8 cellular contexts compared by ENCODE assay signal in the genomic region with DNA sequence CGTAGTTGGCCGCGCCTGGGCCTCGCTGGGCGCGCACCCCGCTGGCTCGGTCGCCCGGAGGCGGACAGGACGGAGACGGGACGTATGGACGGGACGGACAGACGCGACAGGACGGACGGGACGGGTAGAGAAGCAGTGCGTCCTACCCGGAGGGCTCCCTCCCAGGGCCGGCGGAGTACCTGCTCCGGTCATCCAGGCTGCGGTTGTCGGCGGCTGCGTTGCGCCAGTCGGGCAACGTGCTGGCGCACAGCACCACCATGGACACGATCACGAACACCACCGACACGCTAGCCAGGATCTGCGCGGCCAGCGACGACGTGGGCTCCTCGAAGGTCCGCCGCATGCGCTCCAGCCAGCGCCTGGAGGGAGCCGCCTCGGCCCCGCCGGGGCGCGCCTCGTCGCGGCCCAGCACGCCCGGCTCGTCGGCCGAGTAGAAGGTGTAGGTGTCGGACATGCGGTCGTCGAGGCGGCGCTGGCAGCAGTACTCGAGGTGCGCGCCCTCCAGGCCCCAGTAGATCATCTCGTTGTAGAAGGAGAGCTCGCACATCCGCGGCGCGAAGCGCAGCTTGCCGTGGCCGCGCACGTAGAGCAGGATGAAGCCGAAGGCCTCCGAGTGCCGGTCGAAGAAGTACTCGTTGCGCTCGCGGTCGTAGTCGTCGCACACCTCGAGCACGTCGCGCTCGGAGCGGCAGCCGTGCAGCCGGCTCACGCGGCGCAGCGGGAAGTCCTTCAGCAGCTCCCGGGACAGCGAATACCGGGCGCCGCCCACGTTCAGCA. TPM values are rescaled to one million over a fixed set of nuclear protein-coding genes. Genes with fewer than 3 reads are reported as not detected.
DNase-seq lines count a peak whose midpoint lies in the region; ATAC-seq and TF ChIP-seq lines count a peak whose summit lies in the region.

No MANE protein-coding gene starts in this region.

- H3K9me3 ChIP-seq in CD4-positive, alpha-beta T cell (ENCODE audit: control insufficient read depth, low read length): no peaks in the 10 kb centered on the region

- H3K27me3 ChIP-seq in CD4-positive, alpha-beta T cell (ENCODE audit: control insufficient read depth, insufficient read depth, low read length): peaks cover 6% of the 10 kb centered on the region

- H3K27ac ChIP-seq in CD4-positive, alpha-beta T cell (ENCODE audit: low read depth, low read length): no peak overlapping the region

- no peak overlapping the region for H3K27ac Mint-ChIP-seq in CD4-positive, alpha-beta T cell
- no peak overlapping the region for H3K27ac Mint-ChIP-seq in stimulated activated memory B cell treated with anti-CD40 and anti-IgM and Interleukin-4, amounts not matched to agents 10 μg/mL and 1 μg/mL and 100 μg/mL, for 72 hours

- H3K4me3 Mint-ChIP-seq in CD4-positive, alpha-beta T cell: peak overlapping the region; percentile 88
- H3K4me3 Mint-ChIP-seq in stimulated activated memory B cell treated with anti-CD40 and anti-IgM and Interleukin-4, amounts not matched to agents 10 μg/mL and 1 μg/mL and 100 μg/mL, for 72 hours: peak overlapping the region; percentile 38

- POLR2A ChIA-PET in CD4-positive, alpha-beta T cell (lab: Charles Lee): interaction anchor here (1.2 to 1.7 kb wide), 3 partner anchors 170 to 387 kb away, joined by 4 to 7 read pairs (median 6); no protein-coding TSS in a partner anchor

- CTCF ChIA-PET in CD4-positive, alpha-beta T cell (lab: Charles Lee): interaction anchor here (1.0 kb wide), 1 partner anchor 171 kb away, joined by 3 read pairs; no protein-coding TSS in a partner anchor

- intact Hi-C loops in CD4-positive, alpha-beta T cell (cut with DNase I, micrococcal nuclease): loop anchor here (2.0 to 10.0 kb wide), 5 partner anchors 72 to 648 kb away; a partner anchor contains a TSS

- H3K36me3 Mint-ChIP-seq in CD4-positive, alpha-beta T cell (ENCODE audit: low read depth): no peaks in the 10 kb centered on the region
- H3K36me3 Mint-ChIP-seq in stimulated activated memory B cell treated with anti-CD40 and anti-IgM and Interleukin-4, amounts not matched to agents 10 μg/mL and 1 μg/mL and 100 μg/mL, for 72 hours: no peaks in the 10 kb centered on the region

- H3K4me1 Mint-ChIP-seq in CD4-positive, alpha-beta T cell (ENCODE audit: low read depth): peaks cover 8% of the 10 kb centered on the region
- H3K4me1 Mint-ChIP-seq in stimulated activated memory B cell treated with anti-CD40 and anti-IgM and Interleukin-4, amounts not matched to agents 10 μg/mL and 1 μg/mL and 100 μg/mL, for 72 hours: peaks cover 7% of the 10 kb centered on the region

- ATAC-seq in CD4-positive, alpha-beta T cell (ENCODE audit: poor library complexity): peak; percentile 43
- ATAC-seq in stimulated activated memory B cell treated with anti-CD40 and anti-IgM and Interleukin-4, amounts not matched to agents 10 μg/mL and 1 μg/mL and 100 μg/mL, for 72 hours: no peak
- ATAC-seq in GM18907 (IDR thresholded peaks at IDR 0.05; ENCODE audit: unreplicated experiment) (no peak), GM19467 (IDR thresholded peaks at IDR 0.05; ENCODE audit: unreplicated experiment) (no peak)

- DNase-seq in CD4-positive, alpha-beta T cell: peak; percentile 13 to 57 (median 35)
- DNase-seq in NCI-H510A (lab: John Stamatoyannopoulos, UW) (peak; percentile 35), left kidney (ENCODE audit: low read depth, low spot score) (peak; percentile 80), ureter (ENCODE audit: low spot score) (no peak)
- peak; percentile 10 for DNase-seq in activated gamma-delta T cell treated with anti-CD3 and anti-CD28 coated beads, Interleukin-2, amount 50 U/mL, for 16 hours (ENCODE audit: low read depth)

- H3K9me3 Mint-ChIP-seq in CD4-positive, alpha-beta T cell: no peaks in the 10 kb centered on the region
- H3K9me3 Mint-ChIP-seq in stimulated activated memory B cell treated with anti-CD40 and anti-IgM and Interleukin-4, amounts not matched to agents 10 μg/mL and 1 μg/mL and 100 μg/mL, for 72 hours: no peaks in the 10 kb centered on the region

- H3K27me3 Mint-ChIP-seq in CD4-positive, alpha-beta T cell: no peaks in the 10 kb centered on the region
- H3K27me3 Mint-ChIP-seq in stimulated activated memory B cell treated with anti-CD40 and anti-IgM and Interleukin-4, amounts not matched to agents 10 μg/mL and 1 μg/mL and 100 μg/mL, for 72 hours: peaks cover 7% of the 10 kb centered on the region

- no peak for TF ChIP-seq CTCF in CD4-positive, alpha-beta T cell (IDR thresholded peaks at IDR 0.05)

RNA-seq across cellular contexts. Expression of a gene that starts 0.9 kb away (rescaled TPM):
- total RNA-seq in CD4-positive, alpha-beta T cell: under 1 TPM; 0.25 to 0.49 TPM
- total RNA-seq in ureter: not detected
